Comparison of ENCODE assay signal across 8 cellular contexts in the genomic region with DNA sequence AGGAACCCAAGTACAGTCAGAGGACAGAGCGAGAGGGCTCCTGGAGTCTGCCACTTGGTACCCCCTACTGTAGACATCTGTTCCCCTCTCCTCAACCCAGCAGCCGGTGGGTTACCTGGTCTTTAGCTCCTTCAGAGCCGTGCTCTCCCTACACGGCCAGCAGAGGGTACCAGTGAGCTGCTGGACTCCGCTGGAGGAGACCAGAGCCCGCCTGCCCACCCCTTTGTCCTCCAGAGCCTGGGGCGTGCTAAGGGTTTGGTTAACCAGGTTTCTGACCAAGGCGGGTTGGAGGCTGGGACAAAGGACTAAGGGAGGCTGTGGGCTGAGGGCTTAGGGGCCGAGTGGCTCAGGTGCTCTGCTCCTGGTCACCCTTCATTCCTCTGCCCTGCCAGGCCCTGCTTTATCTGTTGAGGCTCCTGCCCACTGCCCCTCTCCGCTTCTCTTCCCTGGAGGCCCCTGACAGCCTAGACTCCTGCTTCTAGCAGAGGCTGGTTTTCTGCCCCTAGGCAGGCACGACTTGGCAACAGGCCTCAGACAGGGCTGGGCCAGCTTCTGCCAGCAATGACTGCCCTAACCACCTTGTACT. TPM values are rescaled to one million over a fixed set of nuclear protein-coding genes. Genes with fewer than 3 reads are reported as not detected.
DNase-seq lines count a peak whose midpoint lies in the region; ATAC-seq and TF ChIP-seq lines count a peak whose summit lies in the region.

No MANE protein-coding gene starts in this region.

- H3K27ac Mint-ChIP-seq in activated naive CD4-positive, alpha-beta T cell treated with anti-CD3 and anti-CD28 coated beads, Interleukin-2, amount 50 U/mL, for 72 hours, result no peak overlapping the region

- in situ Hi-C loops in SK-MEL-5 (cut with HindIII; ENCODE audit: low pct_unique_long_range_greater_than_20kb, low sequenced_read_pairs), result no loop called here

- H3K9ac ChIP-seq in Loucy (ENCODE audit: low read depth, low read length, poor library complexity, severe bottlenecking), result no peak overlapping the region

- H3K36me3 ChIP-seq in Loucy (ENCODE audit: insufficient read depth, low read length), result no peaks in the 10 kb centered on the region

- peak overlapping the region; percentile 45; the same call in 1 of the 2 replicates for H2AFZ ChIP-seq in Loucy (ENCODE audit: low read length)

- no peak overlapping the region for H3K4me2 ChIP-seq in Loucy (ENCODE audit: low read depth, low read length, poor library complexity, severe bottlenecking)

- DNase-seq in ELF-1 (ENCODE audit: low read depth, low spot score), result peak; percentile 92
- DNase-seq in SK-MEL-5 (ENCODE audit: low read depth, low spot score), result peak; percentile 79
- DNase-seq in activated naive CD4-positive, alpha-beta T cell treated with anti-CD3 and anti-CD28 coated beads, Interleukin-2, amount 50 U/mL, for 72 hours (ENCODE audit: low spot score in 2 of 2), result peak in 1 of 2 donors; percentile 74
- peak; percentile 82 for DNase-seq in cardiac septum (ENCODE audit: low spot score)
- peak; percentile 19 for DNase-seq in pulmonary artery endothelial cell (ENCODE audit: low read depth, low spot score)

- no peaks in the 10 kb centered on the region for H3K27me3 ChIP-seq in Loucy (ENCODE audit: insufficient read depth, low read length, poor library complexity, severe bottlenecking)

- no peaks in the 10 kb centered on the region for H3K79me2 ChIP-seq in Loucy (ENCODE audit: insufficient read depth, low read length)

- no peaks in the 10 kb centered on the region for H3K9me2 ChIP-seq in Loucy (replicated peaks; ENCODE audit: low read depth, low read length)

- peak; percentile 86 for TF ChIP-seq CTCF in Loucy (conservative IDR thresholded peaks at IDR 0.05; ENCODE audit: low read length)

- no peaks in the 10 kb centered on the region for H3F3A ChIP-seq in Loucy (ENCODE audit: low read depth)

- H4K20me1 ChIP-seq in Loucy (ENCODE audit: insufficient read depth, low read length, poor library complexity, severe bottlenecking), result no peaks in the 10 kb centered on the region

- H3K36me3 Mint-ChIP-seq in activated naive CD4-positive, alpha-beta T cell treated with anti-CD3 and anti-CD28 coated beads, Interleukin-2, amount 50 U/mL, for 72 hours, result no peaks in the 10 kb centered on the region

- no peaks in the 10 kb centered on the region for H3K4me1 ChIP-seq in Loucy (ENCODE audit: insufficient read depth, low read length, poor library complexity, severe bottlenecking)

- H3K4me3 ChIP-seq in Loucy (ENCODE audit: low read length, poor library complexity, severe bottlenecking), result no peak overlapping the region

- H3K9me3 ChIP-seq in Loucy (ENCODE audit: insufficient read depth, low read depth, low read length), result no peaks in the 10 kb centered on the region

- peak; percentile 70 to 75 for ATAC-seq in activated naive CD4-positive, alpha-beta T cell treated with anti-CD3 and anti-CD28 coated beads, Interleukin-2, amount 50 U/mL, for 72 hours
- ATAC-seq in HG03442 (IDR thresholded peaks at IDR 0.05; ENCODE audit: unreplicated experiment) (no peak), GM19351 (IDR thresholded peaks at IDR 0.05; ENCODE audit: unreplicated experiment) (no peak)

- no peaks in the 10 kb centered on the region for H3K9me3 Mint-ChIP-seq in activated naive CD4-positive, alpha-beta T cell treated with anti-CD3 and anti-CD28 coated beads, Interleukin-2, amount 50 U/mL, for 72 hours

- intact Hi-C loops in cardiac septum (cut with DNase I), result loop anchor here (5.0 kb wide), 1 partner anchor 39 kb away; no protein-coding TSS in a partner anchor

RNA-seq across cellular contexts. Expression of gene HSD11B2, which starts 2.7 kb away (rescaled TPM):
- total RNA-seq in SK-MEL-5 (2014; rRNA removed; shearing (Covaris generic)), result 0.32 TPM in 1 of 2 replicates, not detected in the other
- 0.36 and 0.79 TPM in 2 replicates for polyA plus RNA-seq in SK-MEL-5 (2015; cell fraction: cytosol; rRNA removed)
- polyA plus RNA-seq in SK-MEL-5 (2015; cell fraction: nucleus; rRNA removed), result 0.16 and 1.6 TPM in 2 replicates
- 1 to 10 TPM; 1.3 to 2.7 TPM for total RNA-seq in activated naive CD4-positive, alpha-beta T cell treated with anti-CD3 and anti-CD28 coated beads, Interleukin-2, amount 50 U/mL, for 72 hours
- total RNA-seq in cardiac septum (0.27 TPM), pulmonary artery endothelial cell (not detected in 2 replicates)

RNA-seq across cellular contexts. Expression of gene ZDHHC1, which starts 12.0 kb away (rescaled TPM):
- total RNA-seq in SK-MEL-5 (2014; rRNA removed; shearing (Covaris generic)), result 6.0 and 8.5 TPM in 2 replicates
- polyA plus RNA-seq in SK-MEL-5 (2015; cell fraction: cytosol; rRNA removed), result 18.9 and 19.4 TPM in 2 replicates
- 31.1 and 46.5 TPM in 2 replicates for polyA plus RNA-seq in SK-MEL-5 (2015; cell fraction: nucleus; rRNA removed)
- total RNA-seq in activated naive CD4-positive, alpha-beta T cell treated with anti-CD3 and anti-CD28 coated beads, Interleukin-2, amount 50 U/mL, for 72 hours, result 1 to 10 TPM in 1 of 2 donors, under 1 TPM in 1; 0.23 to 2.4 TPM
- 4.6 TPM for total RNA-seq in cardiac septum
- 4.0 and 7.8 TPM in 2 replicates for total RNA-seq in pulmonary artery endothelial cell

RNA-seq across cellular contexts. Expression of gene TPPP3, which starts 34.9 kb away (rescaled TPM):
- 0.16 and 0.55 TPM in 2 replicates for total RNA-seq in SK-MEL-5 (2014; rRNA removed; shearing (Covaris generic))
- 0.70 and 2.1 TPM in 2 replicates for polyA plus RNA-seq in SK-MEL-5 (2015; cell fraction: cytosol; rRNA removed)
- 0.75 and 2.0 TPM in 2 replicates for polyA plus RNA-seq in SK-MEL-5 (2015; cell fraction: nucleus; rRNA removed)
- total RNA-seq in activated naive CD4-positive, alpha-beta T cell treated with anti-CD3 and anti-CD28 coated beads, Interleukin-2, amount 50 U/mL, for 72 hours, result not detected
- total RNA-seq in cardiac septum (9.6 TPM), pulmonary artery endothelial cell (0.18 and 0.20 TPM in 2 replicates)

RNA-seq across cellular contexts. Expression of gene ATP6V0D1, which starts 52.7 kb away (rescaled TPM):
- 145 and 151 TPM in 2 replicates for total RNA-seq in SK-MEL-5 (2014; rRNA removed; shearing (Covaris generic))
- polyA plus RNA-seq in SK-MEL-5 (2015; cell fraction: cytosol; rRNA removed), result 147 and 153 TPM in 2 replicates
- 61.5 and 79.6 TPM in 2 replicates for polyA plus RNA-seq in SK-MEL-5 (2015; cell fraction: nucleus; rRNA removed)
- 10 to 100 TPM; 20.4 to 22.5 TPM for total RNA-seq in activated naive CD4-positive, alpha-beta T cell treated with anti-CD3 and anti-CD28 coated beads, Interleukin-2, amount 50 U/mL, for 72 hours
- total RNA-seq in cardiac septum (58.8 TPM), pulmonary artery endothelial cell (82.2 and 91.8 TPM in 2 replicates)

RNA-seq across cellular contexts. Expression of gene AGRP, which starts 55.1 kb away (rescaled TPM):
- not detected in 2 replicates for total RNA-seq in SK-MEL-5 (2014; rRNA removed; shearing (Covaris generic))
- not detected in 2 replicates for polyA plus RNA-seq in SK-MEL-5 (2015; cell fraction: cytosol; rRNA removed)
- not detected in 2 replicates for polyA plus RNA-seq in SK-MEL-5 (2015; cell fraction: nucleus; rRNA removed)
- under 1 TPM in 1 of 2 donors, not detected in 1; 0.64 TPM for total RNA-seq in activated naive CD4-positive, alpha-beta T cell treated with anti-CD3 and anti-CD28 coated beads, Interleukin-2, amount 50 U/mL, for 72 hours
- not detected for total RNA-seq in cardiac septum
- total RNA-seq in pulmonary artery endothelial cell, result not detected in 2 replicates

Comparison
In these comparisons a context has a peak if more than half of its experiments do, and no peak if none do; other contexts are left out.
1. ATAC-seq: peak in activated naive CD4-positive, alpha-beta T cell treated with anti-CD3 and anti-CD28 coated beads, Interleukin-2, amount 50 U/mL, for 72 hours (2 of 2); none in HG03442 (single experiment) and GM19351 (single experiment).